ENCODE assay signal across 12 cellular contexts in genomic region chr21:31124005-31124404, GRCh38.
DNase-seq lines count a peak whose midpoint lies in the region; ATAC-seq and TF ChIP-seq lines count a peak whose summit lies in the region.
"Had no signal": no experiment of that assay in that cellular context is flagged by ENCODE, and none has a peak within 500 bp of the region (broad histone marks: within the 10 kb centered on the region; RNA-seq: fewer than 3 reads in every experiment).

No MANE protein-coding gene starts in this region.

- no peak for TF ChIP-seq POLR2A in ovary (IDR thresholded peaks at IDR 0.05)

- H3K4me3 ChIP-seq in right atrium auricular region (no peak overlapping the region), cardiac muscle cell (no peak overlapping the region), upper lobe of right lung (no peak overlapping the region), ovary (no peak overlapping the region)

- ATAC-seq in Right ventricle myocardium inferior (peak; percentile 70), HG03442 (IDR thresholded peaks at IDR 0.05; ENCODE audit: unreplicated experiment) (peak; percentile 61), upper lobe of right lung (peak; percentile 86)
- ATAC-seq: Panc1; stimulated activated effector memory CD8-positive, alpha-beta T cell treated with anti-CD3 and anti-CD28 coated beads, Interleukin-12 subunit alpha, Interleukin-12 subunit beta, amount 100 ng/mL, for 72 hours had no signal

- in situ Hi-C loops in ACHN (cut with HindIII; ENCODE audit: low pct_ligation_motif_present, low pct_unique_long_range_greater_than_20kb, low sequenced_read_pairs) = no loop called here

- no peak for TF ChIP-seq CTCF in right atrium auricular region (IDR thresholded peaks at IDR 0.05)
- no peak for TF ChIP-seq CTCF in cardiac muscle cell (IDR thresholded peaks at IDR 0.05; ENCODE audit: low read depth, low read length)
- no peak for TF ChIP-seq CTCF in upper lobe of right lung (IDR thresholded peaks at IDR 0.05)
- TF ChIP-seq CTCF in ovary (IDR thresholded peaks at IDR 0.05) = no peak

- DNase-seq in Right ventricle myocardium inferior (ENCODE audit: missing footprints) = no peak
- no peak for DNase-seq in right atrium auricular region (ENCODE audit: low spot score)
- DNase-seq in cardiac muscle cell (ENCODE audit: low read depth in 1 of 2, low spot score in 1 of 2) = peak in 1 of 2 donors; percentile 31
- no peak for DNase-seq in upper lobe of right lung
- DNase-seq in ovary = no peak
- no peak for DNase-seq in ACHN
- no peak for DNase-seq in retina
- DNase-seq: naive B cell had no signal

- no peaks in the 10 kb centered on the region for H3K36me3 ChIP-seq in right atrium auricular region
- no peaks in the 10 kb centered on the region for H3K36me3 ChIP-seq in cardiac muscle cell
- H3K36me3 ChIP-seq in upper lobe of right lung = no peaks in the 10 kb centered on the region
- H3K36me3 ChIP-seq in ovary = no peaks in the 10 kb centered on the region

- no peaks in the 10 kb centered on the region for H3K27me3 ChIP-seq in right atrium auricular region
- H3K27me3 ChIP-seq in cardiac muscle cell = no peaks in the 10 kb centered on the region
- H3K27me3 ChIP-seq in upper lobe of right lung = no peaks in the 10 kb centered on the region
- no peaks in the 10 kb centered on the region for H3K27me3 ChIP-seq in ovary

- H3K4me1 ChIP-seq in right atrium auricular region (peaks cover 0 to 10% of the 10 kb centered on the region in 2 donors), cardiac muscle cell (ENCODE audit: low read depth) (peaks cover 18% of the 10 kb centered on the region), upper lobe of right lung (no peaks in the 10 kb centered on the region), ovary (ENCODE audit: insufficient read depth) (no peaks in the 10 kb centered on the region)

- no peaks in the 10 kb centered on the region for H3K9me3 ChIP-seq in right atrium auricular region
- H3K9me3 ChIP-seq in cardiac muscle cell (ENCODE audit: low read depth) = no peaks in the 10 kb centered on the region
- H3K9me3 ChIP-seq in upper lobe of right lung = no peaks in the 10 kb centered on the region
- no peaks in the 10 kb centered on the region for H3K9me3 ChIP-seq in ovary

- H3K27ac ChIP-seq in right atrium auricular region = no peak overlapping the region
- peak overlapping the region; percentile 60 for H3K27ac ChIP-seq in cardiac muscle cell
- H3K27ac ChIP-seq in upper lobe of right lung = no peak overlapping the region
- H3K27ac ChIP-seq in ovary = no peak overlapping the region
- H3K27ac ChIP-seq: epithelial cell of prostate had no signal

- intact Hi-C loops in Right ventricle myocardium inferior (cut with DNase I) (no loop called here), upper lobe of right lung (cut with DNase I) (no loop called here), ovary (cut with DNase I) (no loop called here)

- TF ChIP-seq EP300 in ovary (IDR thresholded peaks at IDR 0.05) = no peak

- WGBS in ovary, 3 donors = 53 to 62% (median 55%) methylated on average over 6 of the region's 6 CpGs
